ENCODE assay signal across 21 cellular contexts in genomic region chr9:87673446-87674109, GRCh38.
"Had no signal": no experiment of that assay in that cellular context is flagged by ENCODE, and none has a peak within 500 bp of the region (broad histone marks: within the 10 kb centered on the region; RNA-seq: fewer than 3 reads in every experiment).

No MANE protein-coding gene starts in this region.

- H3K4me3 ChIP-seq: colonic mucosa, esophagus squamous epithelium, lower lobe of right lung, suprapubic skin had no signal

- H3K27ac Mint-ChIP-seq: activated CD8-positive, alpha-beta T cell treated with anti-CD3 and anti-CD28 coated beads for 36 hours; immature natural killer cell; mesothelial cell of epicardium; natural killer cell treated with Interleukin-12 subunit alpha and Interleukin-12 subunit beta and Interleukin-15 and Interleukin-18, amount 100 ng/mL, for 72 hours had no signal

- H3K27ac ChIP-seq: colonic mucosa, esophagus squamous epithelium, lower lobe of right lung, suprapubic skin had no signal

- H3K9me3 Mint-ChIP-seq: activated CD8-positive, alpha-beta T cell treated with anti-CD3 and anti-CD28 coated beads for 36 hours; central memory CD8-positive, alpha-beta T cell; immature natural killer cell; natural killer cell treated with Interleukin-12 subunit alpha and Interleukin-12 subunit beta and Interleukin-15 and Interleukin-18, amount 100 ng/mL, for 72 hours had no signal

- H3K9me3 ChIP-seq: colonic mucosa, esophagus squamous epithelium, lower lobe of right lung, suprapubic skin had no signal

- H3K27me3 Mint-ChIP-seq: activated CD8-positive, alpha-beta T cell treated with anti-CD3 and anti-CD28 coated beads for 36 hours; natural killer cell treated with Interleukin-12 subunit alpha and Interleukin-12 subunit beta and Interleukin-15 and Interleukin-18, amount 100 ng/mL, for 72 hours had no signal

- ATAC-seq: activated CD8-positive, alpha-beta T cell treated with anti-CD3 and anti-CD28 coated beads for 36 hours; lower lobe of right lung; natural killer cell treated with Interleukin-12 subunit alpha and Interleukin-12 subunit beta and Interleukin-15 and Interleukin-18, amount 100 ng/mL, for 72 hours; stimulated activated naive CD8-positive, alpha-beta T cell treated with anti-CD3 and anti-CD28 coated beads, Interleukin-15, Interleukin-2, amounts not matched to agents 100 U/mL and 50 U/mL, for 24 hours had no signal

- H3K4me3 Mint-ChIP-seq: activated CD8-positive, alpha-beta T cell treated with anti-CD3 and anti-CD28 coated beads for 36 hours; central memory CD8-positive, alpha-beta T cell; immature natural killer cell; mesothelial cell of epicardium; natural killer cell treated with Interleukin-12 subunit alpha and Interleukin-12 subunit beta and Interleukin-15 and Interleukin-18, amount 100 ng/mL, for 72 hours had no signal

- H3K36me3 ChIP-seq: colonic mucosa, esophagus squamous epithelium had no signal

- H3K27me3 ChIP-seq: colonic mucosa, esophagus squamous epithelium, suprapubic skin had no signal

- H3K36me3 Mint-ChIP-seq: immature natural killer cell; natural killer cell treated with Interleukin-12 subunit alpha and Interleukin-12 subunit beta and Interleukin-15 and Interleukin-18, amount 100 ng/mL, for 72 hours had no signal

- H3K4me1 Mint-ChIP-seq: central memory CD8-positive, alpha-beta T cell; immature natural killer cell had no signal

- DNase-seq: activated CD4-positive, alpha-beta T cell treated with anti-CD3 and anti-CD28 coated beads for 48 hours; activated CD4-positive, CD25-positive, alpha-beta regulatory T cell; activated CD8-positive, alpha-beta T cell treated with anti-CD3 and anti-CD28 coated beads for 36 hours; activated effector memory CD4-positive, alpha-beta T cell treated with Interleukin-2 at 50 U/mL for 16 hours; activated naive CD4-positive, alpha-beta T cell treated with anti-CD3 and anti-CD28 coated beads, Interleukin-2, amount 50 U/mL, for 16 hours; activated T-cell treated with anti-CD3 and anti-CD28 coated beads, Interleukin-2, amount 50 U/mL, for 48 hours; aorta; colonic mucosa; esophagus squamous epithelium; immature natural killer cell; lower lobe of right lung; retina; stimulated activated CD4-positive, alpha-beta T cell treated with anti-CD3 and anti-CD28 coated beads, Interleukin-12 subunit alpha, Interleukin-12 subunit beta, amount 100 ng/mL, for 4 hours; stimulated activated CD4-positive, alpha-beta T cell treated with anti-CD3 and anti-CD28 coated beads, Interleukin-1b, Interleukin-23, amount 100 ng/mL, for 48 hours; stimulated activated naive CD8-positive, alpha-beta T cell treated with anti-CD3 and anti-CD28 coated beads, Interleukin-15, Interleukin-2, amounts not matched to agents 100 U/mL and 50 U/mL, for 24 hours; SW 1271; trophoblast cell had no signal

- H3K4me1 ChIP-seq: colonic mucosa, esophagus squamous epithelium, suprapubic skin had no signal
